1 cellular context compared by ENCODE assay signal in the genomic region with DNA sequence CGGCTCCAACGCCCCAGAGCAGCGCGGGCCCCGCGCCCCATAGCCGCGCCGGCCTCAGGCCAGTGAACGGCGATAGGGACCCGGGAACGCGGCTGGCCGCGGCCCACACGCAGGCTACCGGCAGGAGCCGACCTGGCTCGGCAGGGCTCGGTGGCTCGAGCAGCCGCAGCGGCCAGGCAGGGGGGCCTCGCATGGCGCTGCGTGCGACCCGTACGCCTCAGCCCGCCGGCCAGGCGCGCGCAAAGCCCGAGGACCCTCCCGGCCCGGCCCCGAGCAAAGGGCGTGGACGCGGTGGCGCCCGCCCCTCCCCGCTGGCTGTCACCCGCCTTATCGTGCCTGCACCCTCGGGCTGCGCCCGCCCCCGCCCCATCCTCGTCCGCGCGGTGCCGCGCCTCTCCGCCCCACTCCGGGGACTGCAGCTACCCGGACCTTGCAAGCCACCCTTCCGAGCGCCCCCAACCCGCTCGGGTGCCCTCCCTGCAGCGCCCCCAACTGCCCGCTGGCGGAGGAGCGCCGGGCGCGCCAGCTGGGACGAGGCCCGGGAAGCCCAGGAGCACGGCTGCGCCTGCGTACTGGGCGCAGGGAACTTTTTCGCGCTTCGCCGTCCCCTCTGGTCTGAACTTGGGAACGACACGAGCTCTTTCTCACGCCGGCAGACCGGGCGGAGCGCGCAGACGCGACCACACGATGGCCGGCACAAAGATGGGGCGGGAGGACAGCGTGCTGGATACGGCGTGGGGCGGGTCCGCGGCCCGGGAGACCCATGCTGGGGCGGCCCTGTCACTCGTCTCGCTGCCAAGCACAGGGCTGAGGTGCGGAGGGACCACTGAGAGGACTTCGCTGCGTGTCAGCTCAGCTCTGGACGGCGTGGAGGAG.
TF ChIP-seq lines count a peak whose summit lies in the region.

TSS of gene ABCB10 (minus strand) at position 248 of the 876 bp plus-strand sequence. CDS start at position 193, 55 bp downstream.

TF ChIP-seq in HepG2, 621 proteins besides CTCF, POLR2A, EP300 and RAD21 (continued from another document and continues in another):
- TF ChIP-seq ZNF639 (CRISPR knock-in tag; conservative IDR thresholded peaks at IDR 0.05) = peak; percentile 83; the same call in 1 of the 2 replicates
- TF ChIP-seq, protein P1, sequence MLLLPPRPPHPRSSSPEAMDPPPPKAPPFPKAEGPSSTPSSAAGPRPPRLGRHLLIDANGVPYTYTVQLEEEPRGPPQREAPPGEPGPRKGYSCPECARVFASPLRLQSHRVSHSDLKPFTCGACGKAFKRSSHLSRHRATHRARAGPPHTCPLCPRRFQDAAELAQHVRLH (CRISPR knock-in tag; IDR thresholded peaks at IDR 0.05; ENCODE audit: borderline replicate concordance, low read depth) = peak; percentile 96
- no peak for TF ChIP-seq ZNF674 (CRISPR knock-in tag; IDR thresholded peaks at IDR 0.05; ENCODE audit: low read depth)
- TF ChIP-seq, protein P2, sequence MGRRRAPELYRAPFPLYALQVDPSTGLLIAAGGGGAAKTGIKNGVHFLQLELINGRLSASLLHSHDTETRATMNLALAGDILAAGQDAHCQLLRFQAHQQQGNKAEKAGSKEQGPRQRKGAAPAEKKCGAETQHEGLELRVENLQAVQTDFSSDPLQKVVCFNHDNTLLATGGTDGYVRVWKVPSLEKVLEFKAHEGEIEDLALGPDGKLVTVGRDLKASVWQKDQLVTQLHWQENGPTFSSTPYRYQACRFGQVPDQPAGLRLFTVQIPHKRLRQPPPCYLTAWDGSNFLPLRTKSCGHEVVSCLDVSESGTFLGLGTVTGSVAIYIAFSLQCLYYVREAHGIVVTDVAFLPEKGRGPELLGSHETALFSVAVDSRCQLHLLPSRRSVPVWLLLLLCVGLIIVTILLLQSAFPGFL (CRISPR knock-in tag; IDR thresholded peaks at IDR 0.05) = no peak
- TF ChIP-seq ZFP90 (CRISPR knock-in tag; IDR thresholded peaks at IDR 0.05; ENCODE audit: borderline replicate concordance) = peak; percentile 83; the same call in 1 of the 2 replicates
- TF ChIP-seq MLLT10 (CRISPR knock-in tag; IDR thresholded peaks at IDR 0.05) = no peak
- peak; percentile 68; the same call in 1 of the 2 replicates for TF ChIP-seq ZNF740 (CRISPR knock-in tag; IDR thresholded peaks at IDR 0.05)
- TF ChIP-seq CREB1 (IDR thresholded peaks at IDR 0.05) = peak; percentile 49; the same call in 1 of the 2 replicates
- TF ChIP-seq CREB1 (CRISPR knock-in tag; IDR thresholded peaks at IDR 0.05) = no peak
- TF ChIP-seq GTF2F1 (IDR thresholded peaks at IDR 0.05; ENCODE audit: low read length) = no peak
- peak; percentile 44; the same call in 1 of the 2 replicates for TF ChIP-seq PRMT3 (CRISPR knock-in tag; IDR thresholded peaks at IDR 0.05; ENCODE audit: borderline replicate concordance, low read depth)
- no peak for TF ChIP-seq EHMT2 (IDR thresholded peaks at IDR 0.05; ENCODE audit: borderline replicate concordance, low read depth, low read length)
- 0 out of 2 replicates have a peak, but pooled peaks have one; percentile 33 for TF ChIP-seq ZNF839 (CRISPR knock-in tag; IDR thresholded peaks at IDR 0.05; ENCODE audit: borderline replicate concordance)
- TF ChIP-seq SOX5 (CRISPR knock-in tag; IDR thresholded peaks at IDR 0.05; ENCODE audit: borderline replicate concordance) = peak; percentile 66
- TF ChIP-seq, protein P3, sequence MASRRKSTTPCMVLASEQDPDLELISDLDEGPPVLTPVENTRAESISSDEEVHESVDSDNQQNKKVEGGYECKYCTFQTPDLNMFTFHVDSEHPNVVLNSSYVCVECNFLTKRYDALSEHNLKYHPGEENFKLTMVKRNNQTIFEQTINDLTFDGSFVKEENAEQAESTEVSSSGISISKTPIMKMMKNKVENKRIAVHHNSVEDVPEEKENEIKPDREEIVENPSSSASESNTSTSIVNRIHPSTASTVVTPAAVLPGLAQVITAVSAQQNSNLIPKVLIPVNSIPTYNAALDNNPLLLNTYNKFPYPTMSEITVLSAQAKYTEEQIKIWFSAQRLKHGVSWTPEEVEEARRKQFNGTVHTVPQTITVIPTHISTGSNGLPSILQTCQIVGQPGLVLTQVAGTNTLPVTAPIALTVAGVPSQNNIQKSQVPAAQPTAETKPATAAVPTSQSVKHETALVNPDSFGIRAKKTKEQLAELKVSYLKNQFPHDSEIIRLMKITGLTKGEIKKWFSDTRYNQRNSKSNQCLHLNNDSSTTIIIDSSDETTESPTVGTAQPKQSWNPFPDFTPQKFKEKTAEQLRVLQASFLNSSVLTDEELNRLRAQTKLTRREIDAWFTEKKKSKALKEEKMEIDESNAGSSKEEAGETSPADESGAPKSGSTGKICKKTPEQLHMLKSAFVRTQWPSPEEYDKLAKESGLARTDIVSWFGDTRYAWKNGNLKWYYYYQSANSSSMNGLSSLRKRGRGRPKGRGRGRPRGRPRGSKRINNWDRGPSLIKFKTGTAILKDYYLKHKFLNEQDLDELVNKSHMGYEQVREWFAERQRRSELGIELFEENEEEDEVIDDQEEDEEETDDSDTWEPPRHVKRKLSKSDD (CRISPR knock-in tag; IDR thresholded peaks at IDR 0.05; ENCODE audit: low read depth) = no peak
- peak; percentile 87 for TF ChIP-seq HIVEP1 (CRISPR knock-in tag; IDR thresholded peaks at IDR 0.05)
- TF ChIP-seq SIX4 (CRISPR knock-in tag; IDR thresholded peaks at IDR 0.05) = 0 out of 2 replicates have a peak, but pooled peaks have one; percentile 18
- TF ChIP-seq SOX13 (IDR thresholded peaks at IDR 0.05) = no peak
- TF ChIP-seq SOX13 (CRISPR knock-in tag; conservative IDR thresholded peaks at IDR 0.05 in 1 of 2, IDR thresholded peaks at IDR 0.05 in 1 of 2) = peak in 1 of 2 experiments; percentile 45; a peak in 1 of 4 replicates
- TF ChIP-seq KLF6 (CRISPR knock-in tag; IDR thresholded peaks at IDR 0.05) = peak; percentile 70; the same call in 1 of the 2 replicates
- TF ChIP-seq FOXC1 (CRISPR knock-in tag; IDR thresholded peaks at IDR 0.05; ENCODE audit: borderline replicate concordance) = peak; percentile 78
- TF ChIP-seq HOXA7 (CRISPR knock-in tag; IDR thresholded peaks at IDR 0.05) = no peak
- no peak for TF ChIP-seq BCLAF1 (IDR thresholded peaks at IDR 0.05)
- TF ChIP-seq THAP11 (CRISPR knock-in tag; IDR thresholded peaks at IDR 0.05) = peak; percentile 82
- peak; percentile 88 for TF ChIP-seq MYC (CRISPR knock-in tag; IDR thresholded peaks at IDR 0.05; ENCODE audit: borderline replicate concordance)
- TF ChIP-seq ZNF34 (CRISPR knock-in tag; IDR thresholded peaks at IDR 0.05; ENCODE audit: borderline replicate concordance) = no peak; the same call in 1 of the 2 replicates
- TF ChIP-seq, protein P4, sequence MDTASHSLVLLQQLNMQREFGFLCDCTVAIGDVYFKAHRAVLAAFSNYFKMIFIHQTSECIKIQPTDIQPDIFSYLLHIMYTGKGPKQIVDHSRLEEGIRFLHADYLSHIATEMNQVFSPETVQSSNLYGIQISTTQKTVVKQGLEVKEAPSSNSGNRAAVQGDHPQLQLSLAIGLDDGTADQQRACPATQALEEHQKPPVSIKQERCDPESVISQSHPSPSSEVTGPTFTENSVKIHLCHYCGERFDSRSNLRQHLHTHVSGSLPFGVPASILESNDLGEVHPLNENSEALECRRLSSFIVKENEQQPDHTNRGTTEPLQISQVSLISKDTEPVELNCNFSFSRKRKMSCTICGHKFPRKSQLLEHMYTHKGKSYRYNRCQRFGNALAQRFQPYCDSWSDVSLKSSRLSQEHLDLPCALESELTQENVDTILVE (CRISPR knock-in tag; IDR thresholded peaks at IDR 0.05) = peak; percentile 93
- no peak for TF ChIP-seq NFIC (IDR thresholded peaks at IDR 0.05; ENCODE audit: low read length)
- TF ChIP-seq RXRB (CRISPR knock-in tag; IDR thresholded peaks at IDR 0.05; ENCODE audit: borderline replicate concordance) = peak; percentile 61; the same call in 1 of the 2 replicates
- TF ChIP-seq, protein P5, sequence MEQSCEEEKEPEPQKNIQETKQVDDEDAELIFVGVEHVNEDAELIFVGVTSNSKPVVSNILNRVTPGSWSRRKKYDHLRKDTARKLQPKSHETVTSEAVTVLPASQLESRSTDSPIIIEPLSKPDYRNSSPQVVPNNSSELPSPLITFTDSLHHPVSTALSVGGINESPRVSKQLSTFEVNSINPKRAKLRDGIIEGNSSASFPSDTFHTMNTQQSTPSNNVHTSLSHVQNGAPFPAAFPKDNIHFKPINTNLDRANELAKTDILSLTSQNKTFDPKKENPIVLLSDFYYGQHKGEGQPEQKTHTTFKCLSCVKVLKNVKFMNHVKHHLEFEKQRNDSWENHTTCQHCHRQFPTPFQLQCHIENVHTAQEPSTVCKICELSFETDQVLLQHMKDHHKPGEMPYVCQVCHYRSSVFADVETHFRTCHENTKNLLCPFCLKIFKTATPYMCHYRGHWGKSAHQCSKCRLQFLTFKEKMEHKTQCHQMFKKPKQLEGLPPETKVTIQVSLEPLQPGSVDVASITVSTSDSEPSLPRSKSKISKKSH (CRISPR knock-in tag; IDR thresholded peaks at IDR 0.05; ENCODE audit: borderline replicate concordance) = peak; percentile 91
- no peak for TF ChIP-seq KAT2B (IDR thresholded peaks at IDR 0.05; ENCODE audit: borderline replicate concordance, low read depth, low read length)
- peak; percentile 64; the same call in 1 of the 2 replicates for TF ChIP-seq KLF15 (CRISPR knock-in tag; IDR thresholded peaks at IDR 0.05; ENCODE audit: borderline replicate concordance)
- TF ChIP-seq ZNF644 (CRISPR knock-in tag; IDR thresholded peaks at IDR 0.05; ENCODE audit: low read depth) = no peak
- TF ChIP-seq RORA (CRISPR knock-in tag; IDR thresholded peaks at IDR 0.05) = no peak
- no peak for TF ChIP-seq NFIB (CRISPR knock-in tag; IDR thresholded peaks at IDR 0.05; ENCODE audit: borderline replicate concordance)
- TF ChIP-seq ZNF572 (CRISPR knock-in tag; IDR thresholded peaks at IDR 0.05) = no peak
- peak; percentile 82 for TF ChIP-seq HOXA3 (CRISPR knock-in tag; IDR thresholded peaks at IDR 0.05)
- no peak for TF ChIP-seq PLRG1 (conservative IDR thresholded peaks at IDR 0.05)
- TF ChIP-seq, protein P6, sequence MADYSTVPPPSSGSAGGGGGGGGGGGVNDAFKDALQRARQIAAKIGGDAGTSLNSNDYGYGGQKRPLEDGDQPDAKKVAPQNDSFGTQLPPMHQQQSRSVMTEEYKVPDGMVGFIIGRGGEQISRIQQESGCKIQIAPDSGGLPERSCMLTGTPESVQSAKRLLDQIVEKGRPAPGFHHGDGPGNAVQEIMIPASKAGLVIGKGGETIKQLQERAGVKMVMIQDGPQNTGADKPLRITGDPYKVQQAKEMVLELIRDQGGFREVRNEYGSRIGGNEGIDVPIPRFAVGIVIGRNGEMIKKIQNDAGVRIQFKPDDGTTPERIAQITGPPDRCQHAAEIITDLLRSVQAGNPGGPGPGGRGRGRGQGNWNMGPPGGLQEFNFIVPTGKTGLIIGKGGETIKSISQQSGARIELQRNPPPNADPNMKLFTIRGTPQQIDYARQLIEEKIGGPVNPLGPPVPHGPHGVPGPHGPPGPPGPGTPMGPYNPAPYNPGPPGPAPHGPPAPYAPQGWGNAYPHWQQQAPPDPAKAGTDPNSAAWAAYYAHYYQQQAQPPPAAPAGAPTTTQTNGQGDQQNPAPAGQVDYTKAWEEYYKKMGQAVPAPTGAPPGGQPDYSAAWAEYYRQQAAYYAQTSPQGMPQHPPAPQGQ (CRISPR knock-in tag; IDR thresholded peaks at IDR 0.05; ENCODE audit: borderline replicate concordance) = no peak; the same call in 1 of the 2 replicates
- TF ChIP-seq ZNF430 (CRISPR knock-in tag; IDR thresholded peaks at IDR 0.05) = peak; percentile 94
- TF ChIP-seq KMT2A (CRISPR knock-in tag; IDR thresholded peaks at IDR 0.05) = peak; percentile 77
- peak; percentile 71; the same call in 1 of the 2 replicates for TF ChIP-seq ZNF232 (CRISPR knock-in tag; IDR thresholded peaks at IDR 0.05; ENCODE audit: borderline replicate concordance)
- TF ChIP-seq ZNF749 (CRISPR knock-in tag; IDR thresholded peaks at IDR 0.05; ENCODE audit: borderline replicate concordance) = peak; percentile 39; the same call in 1 of the 2 replicates
- TF ChIP-seq DNMT1 (CRISPR knock-in tag; IDR thresholded peaks at IDR 0.05) = 0 out of 2 replicates have a peak, but pooled peaks have one; percentile 39
- peak; percentile 49 for TF ChIP-seq STAG1 (CRISPR knock-in tag; IDR thresholded peaks at IDR 0.05)
- no peak for TF ChIP-seq ZNF512 (CRISPR knock-in tag; IDR thresholded peaks at IDR 0.05)
